1 cellular context compared by ENCODE assay signal in the genomic region with DNA sequence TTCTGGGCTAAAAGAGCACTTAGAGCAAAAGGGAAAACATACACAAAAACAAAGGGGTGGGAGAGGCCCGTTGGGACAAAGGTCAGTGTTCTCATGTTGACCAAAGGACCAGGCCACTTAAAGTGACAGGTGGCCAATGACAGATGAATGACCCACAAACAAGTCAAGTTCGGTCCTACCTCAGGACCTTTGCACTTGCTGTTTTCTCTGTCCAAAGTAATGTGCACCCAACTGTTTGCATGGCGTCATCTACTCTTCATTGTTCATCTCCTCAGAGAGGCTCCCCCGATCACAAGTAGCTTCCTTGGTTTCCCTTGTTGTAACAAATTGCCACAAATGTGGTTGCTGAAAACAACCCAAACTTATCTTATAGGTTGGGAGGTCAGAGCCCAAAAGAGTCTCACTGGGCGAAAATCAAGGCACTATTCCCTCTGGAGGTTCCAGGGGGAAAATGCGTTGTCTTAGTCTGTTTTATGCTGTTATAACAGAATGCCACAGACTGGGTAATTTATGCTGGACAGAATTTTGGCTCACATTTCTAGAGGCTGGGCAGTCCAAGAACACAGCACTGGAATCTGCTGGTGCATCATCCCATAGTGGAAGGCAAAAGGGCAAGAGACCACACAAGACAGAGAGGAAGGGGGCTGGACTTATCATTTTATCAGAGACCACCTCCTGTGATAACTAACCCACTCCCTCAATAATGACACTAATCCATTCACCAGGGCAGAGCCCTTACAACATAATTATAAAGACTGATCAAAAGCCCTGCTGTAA.
TF ChIP-seq lines count a peak whose summit lies in the region.

No MANE protein-coding gene starts in this region.

TF ChIP-seq in HepG2, 621 proteins besides CTCF, POLR2A, EP300 and RAD21 (continued from another document and continues in another):
- TF ChIP-seq FOXO4 (CRISPR knock-in tag; conservative IDR thresholded peaks at IDR 0.05) (no peak), FOXK2 (IDR thresholded peaks at IDR 0.05) (peak; percentile 57; the same call in 1 of the 2 replicates), HNF1B (CRISPR knock-in tag; IDR thresholded peaks at IDR 0.05) (no peak; the same call in 1 of the 2 replicates), ZMYM2 (CRISPR knock-in tag; IDR thresholded peaks at IDR 0.05) (peak; percentile 96), ZNF780A (CRISPR knock-in tag; IDR thresholded peaks at IDR 0.05) (no peak), ZNF331 (CRISPR knock-in tag; IDR thresholded peaks at IDR 0.05) (peak; percentile 65; the same call in 1 of the 2 replicates), HIVEP1 (CRISPR knock-in tag; IDR thresholded peaks at IDR 0.05) (no peak), ZBTB4 (CRISPR knock-in tag; IDR thresholded peaks at IDR 0.05; ENCODE audit: borderline replicate concordance) (0 out of 2 replicates have a peak, but pooled peaks have one; percentile 45), MYNN (CRISPR knock-in tag; IDR thresholded peaks at IDR 0.05; ENCODE audit: low read depth) (no peak), HDAC6 (IDR thresholded peaks at IDR 0.05; ENCODE audit: low read depth, low read length) (no peak), GPN1 (CRISPR knock-in tag; IDR thresholded peaks at IDR 0.05; ENCODE audit: borderline replicate concordance) (no peak), TP53 (CRISPR knock-in tag; conservative IDR thresholded peaks at IDR 0.05) (0 out of 2 replicates have a peak, but pooled peaks have one; percentile 46), BORCS8-MEF2B (CRISPR knock-in tag; IDR thresholded peaks at IDR 0.05) (no peak; the same call in 1 of the 2 replicates), CBX5 (CRISPR knock-in tag; IDR thresholded peaks at IDR 0.05; ENCODE audit: borderline replicate concordance) (0 out of 2 replicates have a peak, but pooled peaks have one; percentile 46), TCF7 (IDR thresholded peaks at IDR 0.05; ENCODE audit: low read depth) (peak; percentile 57), AFF4 (CRISPR knock-in tag; IDR thresholded peaks at IDR 0.05) (no peak), RNF2 (conservative IDR thresholded peaks at IDR 0.05; ENCODE audit: low read depth) (no peak), CHD2 (IDR thresholded peaks at IDR 0.05; ENCODE audit: low read depth, low read length) (no peak), ZNF768 (CRISPR knock-in tag; IDR thresholded peaks at IDR 0.05) (no peak), ZNF337 (CRISPR knock-in tag; IDR thresholded peaks at IDR 0.05; ENCODE audit: borderline replicate concordance, low read depth) (no peak), ELF1 (CRISPR knock-in tag; IDR thresholded peaks at IDR 0.05) (no peak), NFIC (IDR thresholded peaks at IDR 0.05; ENCODE audit: low read length) (no peak), MEIS1 (CRISPR knock-in tag; IDR thresholded peaks at IDR 0.05; ENCODE audit: borderline replicate concordance) (peak; percentile 92; the same call in 1 of the 2 replicates), GATA4 (IDR thresholded peaks at IDR 0.05; ENCODE audit: borderline replicate concordance, low read depth) (no peak), KLF15 (CRISPR knock-in tag; IDR thresholded peaks at IDR 0.05; ENCODE audit: borderline replicate concordance) (no peak), ZNF329 (CRISPR knock-in tag; IDR thresholded peaks at IDR 0.05; ENCODE audit: low read depth) (no peak), POGK (CRISPR knock-in tag; conservative IDR thresholded peaks at IDR 0.05) (no peak), SETDB1 (CRISPR knock-in tag; IDR thresholded peaks at IDR 0.05; ENCODE audit: borderline replicate concordance) (no peak), ZNF614 (CRISPR knock-in tag; IDR thresholded peaks at IDR 0.05; ENCODE audit: borderline replicate concordance) (no peak), ZNF792 (CRISPR knock-in tag; IDR thresholded peaks at IDR 0.05) (peak; percentile 49; the same call in 1 of the 2 replicates), NONO (IDR thresholded peaks at IDR 0.05) (no peak), NONO (CRISPR knock-in tag; conservative IDR thresholded peaks at IDR 0.05) (no peak), GLI4 (CRISPR knock-in tag; IDR thresholded peaks at IDR 0.05; ENCODE audit: borderline replicate concordance) (no peak), PBX3 (CRISPR knock-in tag; IDR thresholded peaks at IDR 0.05; ENCODE audit: borderline replicate concordance) (no peak), GATAD2A (CRISPR knock-in tag; IDR thresholded peaks at IDR 0.05) (peak; percentile 75)
- TF ChIP-seq, protein P1, sequence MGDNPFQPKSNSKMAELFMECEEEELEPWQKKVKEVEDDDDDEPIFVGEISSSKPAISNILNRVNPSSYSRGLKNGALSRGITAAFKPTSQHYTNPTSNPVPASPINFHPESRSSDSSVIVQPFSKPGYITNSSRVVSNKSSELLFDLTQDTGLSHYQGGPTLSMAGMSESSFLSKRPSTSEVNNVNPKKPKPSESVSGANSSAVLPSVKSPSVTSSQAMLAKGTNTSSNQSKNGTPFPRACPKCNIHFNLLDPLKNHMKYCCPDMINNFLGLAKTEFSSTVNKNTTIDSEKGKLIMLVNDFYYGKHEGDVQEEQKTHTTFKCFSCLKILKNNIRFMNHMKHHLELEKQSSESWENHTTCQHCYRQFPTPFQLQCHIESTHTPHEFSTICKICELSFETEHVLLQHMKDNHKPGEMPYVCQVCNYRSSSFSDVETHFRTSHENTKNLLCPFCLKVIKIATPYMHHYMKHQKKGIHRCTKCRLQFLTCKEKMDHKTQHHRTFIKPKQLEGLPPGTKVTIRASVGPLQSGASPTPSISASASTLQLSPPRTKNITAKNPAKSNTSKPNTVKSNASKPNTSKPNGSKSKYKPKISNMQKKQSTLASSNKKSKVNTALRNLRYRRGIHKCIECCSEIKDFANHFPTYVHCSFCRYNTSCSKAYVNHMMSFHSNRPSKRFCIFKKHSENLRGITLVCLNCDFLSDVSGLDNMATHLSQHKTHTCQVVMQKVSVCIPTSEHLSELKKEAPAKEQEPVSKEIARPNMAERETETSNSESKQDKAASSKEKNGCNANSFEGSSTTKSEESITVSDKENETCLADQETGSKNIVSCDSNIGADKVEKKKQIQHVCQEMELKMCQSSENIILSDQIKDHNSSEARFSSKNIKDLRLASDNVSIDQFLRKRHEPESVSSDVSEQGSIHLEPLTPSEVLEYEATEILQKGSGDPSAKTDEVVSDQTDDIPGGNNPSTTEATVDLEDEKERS (CRISPR knock-in tag; IDR thresholded peaks at IDR 0.05), result peak; percentile 98
- TF ChIP-seq, protein P2, sequence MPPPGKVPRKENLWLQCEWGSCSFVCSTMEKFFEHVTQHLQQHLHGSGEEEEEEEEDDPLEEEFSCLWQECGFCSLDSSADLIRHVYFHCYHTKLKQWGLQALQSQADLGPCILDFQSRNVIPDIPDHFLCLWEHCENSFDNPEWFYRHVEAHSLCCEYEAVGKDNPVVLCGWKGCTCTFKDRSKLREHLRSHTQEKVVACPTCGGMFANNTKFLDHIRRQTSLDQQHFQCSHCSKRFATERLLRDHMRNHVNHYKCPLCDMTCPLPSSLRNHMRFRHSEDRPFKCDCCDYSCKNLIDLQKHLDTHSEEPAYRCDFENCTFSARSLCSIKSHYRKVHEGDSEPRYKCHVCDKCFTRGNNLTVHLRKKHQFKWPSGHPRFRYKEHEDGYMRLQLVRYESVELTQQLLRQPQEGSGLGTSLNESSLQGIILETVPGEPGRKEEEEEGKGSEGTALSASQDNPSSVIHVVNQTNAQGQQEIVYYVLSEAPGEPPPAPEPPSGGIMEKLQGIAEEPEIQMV (CRISPR knock-in tag; IDR thresholded peaks at IDR 0.05; ENCODE audit: low read depth), result peak; percentile 56; the same call in 1 of the 2 replicates
- TF ChIP-seq, protein P3, sequence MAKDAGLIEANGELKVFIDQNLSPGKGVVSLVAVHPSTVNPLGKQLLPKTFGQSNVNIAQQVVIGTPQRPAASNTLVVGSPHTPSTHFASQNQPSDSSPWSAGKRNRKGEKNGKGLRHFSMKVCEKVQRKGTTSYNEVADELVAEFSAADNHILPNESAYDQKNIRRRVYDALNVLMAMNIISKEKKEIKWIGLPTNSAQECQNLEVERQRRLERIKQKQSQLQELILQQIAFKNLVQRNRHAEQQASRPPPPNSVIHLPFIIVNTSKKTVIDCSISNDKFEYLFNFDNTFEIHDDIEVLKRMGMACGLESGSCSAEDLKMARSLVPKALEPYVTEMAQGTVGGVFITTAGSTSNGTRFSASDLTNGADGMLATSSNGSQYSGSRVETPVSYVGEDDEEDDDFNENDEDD (CRISPR knock-in tag; IDR thresholded peaks at IDR 0.05; ENCODE audit: borderline replicate concordance), result no peak
